15 cellular contexts compared by ENCODE assay signal in genomic region chr1:205800470-205800869, GRCh38. TPM values are rescaled to one million over a fixed set of nuclear protein-coding genes. Genes with fewer than 3 reads are reported as not detected.
"Had no signal": no experiment of that assay in that cellular context is flagged by ENCODE, and none has a peak within 500 bp of the region (broad histone marks: within the 10 kb centered on the region; RNA-seq: fewer than 3 reads in every experiment).

No MANE protein-coding gene starts in this region.

- H3K36me3 ChIP-seq: uterus had no signal

- H3K9me3 ChIP-seq: mucosa of descending colon, uterus had no signal

- H3K27me3 ChIP-seq: uterus had no signal

- H3K4me1 ChIP-seq: uterus had no signal

- DNase-seq: activated CD4-positive, alpha-beta T cell treated with anti-CD3 and anti-CD28 coated beads, Interleukin-2, amount 10 ng/mL, durations not matched to agents 7 days and 5 days; activated CD4-positive, CD25-positive, alpha-beta regulatory T cell; activated CD8-positive, alpha-beta memory T cell treated with anti-CD3 and anti-CD28 coated beads, Interleukin-2, amount 50 U/mL, for 48 hours; activated gamma-delta T cell; activated T-cell treated with anti-CD3 and anti-CD28 coated beads, Interleukin-2, amount 50 U/mL, for 72 hours; amniotic stem cell; foreskin melanocyte; left colon; mucosa of descending colon; naive thymus-derived CD8-positive, alpha-beta T cell; small intestine; uterus had no signal

- H3K27ac ChIP-seq: epithelial cell of prostate, uterus had no signal

- ATAC-seq: activated naive CD4-positive, alpha-beta T cell treated with anti-CD3 and anti-CD28 coated beads, Interleukin-2, amount 50 U/mL, for 72 hours; activated T-cell treated with anti-CD3 and anti-CD28 coated beads, Interleukin-2, amount 50 U/mL, for 72 hours; left colon; mucosa of descending colon; naive thymus-derived CD8-positive, alpha-beta T cell had no signal

- H3K4me3 ChIP-seq: mucosa of descending colon, uterus had no signal

RNA-seq across cellular contexts. Expression of gene PM20D1, which starts 49.5 kb away (rescaled TPM):
- total RNA-seq: fibroblast of lung had no signal
- polyA plus RNA-seq: fibroblast of lung had no signal
